Comparison of ENCODE assay signal across 20 cellular contexts in the genomic region with DNA sequence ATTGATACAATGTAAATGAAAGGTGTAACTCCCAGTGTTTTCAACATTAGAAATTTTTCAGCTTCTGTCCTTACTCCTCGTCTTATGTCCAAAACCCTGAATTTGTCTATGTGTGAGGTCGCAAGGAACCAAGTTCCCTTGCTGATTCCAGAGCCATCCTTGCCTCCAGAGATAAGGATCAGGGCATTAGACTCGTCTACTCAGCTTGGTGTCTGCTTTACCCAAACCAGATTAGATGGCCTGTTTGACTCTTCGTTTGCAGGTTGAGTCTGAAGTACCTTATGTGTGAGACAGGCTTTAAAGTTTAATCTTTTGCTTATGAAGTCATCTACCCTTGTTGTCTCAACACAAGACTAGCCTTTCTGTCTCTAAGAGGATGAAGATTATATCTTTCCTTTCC. TPM values are rescaled to one million over a fixed set of nuclear protein-coding genes. Genes with fewer than 3 reads are reported as not detected.
DNase-seq lines count a peak whose midpoint lies in the region; FAIRE-seq and TF ChIP-seq lines count a peak whose summit lies in the region.
"Had no signal": no experiment of that assay in that cellular context is flagged by ENCODE, and none has a peak within 500 bp of the region (broad histone marks: within the 10 kb centered on the region; RNA-seq: fewer than 3 reads in every experiment).

No MANE protein-coding gene starts in this region.

- H3K18ac ChIP-seq in mesendoderm (ENCODE audit: low read length): no peak overlapping the region

- no peak overlapping the region for H3K23ac ChIP-seq in mesendoderm (ENCODE audit: low read length)

- DNase-seq in NCI-H82 (lab: John Stamatoyannopoulos, UW) (peak; percentile 67), NCI-H82 treated with DMSO at 0.1 percent for 48 hours (lab: John Stamatoyannopoulos, UW; ENCODE audit: unreplicated experiment) (no peak), GM18507 (ENCODE audit: extremely low spot score, insufficient read length, low read depth) (no peak), WERI-Rb-1 (peak; percentile 65), mesendoderm (peak; percentile 88), DMS 273 (lab: John Stamatoyannopoulos, UW; ENCODE audit: unreplicated experiment) (no peak), ovary (no peak)
- no peak for DNase-seq in stimulated activated CD4-positive, alpha-beta T cell treated with anti-CD3 and anti-CD28 coated beads, Interleukin-2, amount 100 ng/mL, for 24 hours
- DNase-seq: AML-193, DMS153, GF-D8, GOT3, NCI-H1105, NCI-H2081 treated with DMSO at 0.1 percent for 48 hours, NCI-H446 treated with DMSO at 0.1 percent for 48 hours, NCI-H69, SHP77 had no signal

- no peak overlapping the region for H2BK15ac ChIP-seq in mesendoderm (replicated peaks; ENCODE audit: low read depth)

- TF ChIP-seq POLR2A in ovary (IDR thresholded peaks at IDR 0.05): no peak

- H2BK5ac ChIP-seq in mesendoderm (ENCODE audit: low read length): no peak overlapping the region

- no peak overlapping the region for H4K8ac ChIP-seq in mesendoderm (ENCODE audit: low read depth, low read length)

- H3K27me3 ChIP-seq in WERI-Rb-1 (ENCODE audit: insufficient read depth, low read depth, severe bottlenecking) (no peaks in the 10 kb centered on the region), mesendoderm (ENCODE audit: insufficient read depth, low read length, poor library complexity) (no peaks in the 10 kb centered on the region), ovary (no peaks in the 10 kb centered on the region)

- FAIRE-seq in GM18507 (lab: Jason Lieb, UNC): peak; percentile 35
- FAIRE-seq: RCC 7860 had no signal

- H3K79me2 ChIP-seq in mesendoderm (ENCODE audit: control insufficient read depth, insufficient read depth, low read length): no peaks in the 10 kb centered on the region

- no CpG with 5 or more reads among the region's 4 CpGs for WGBS in mesendoderm (ENCODE audit: extremely low coverage, insufficient coverage, low lambda C conversion rate)
- WGBS in ovary, 3 donors: 79 to 90% (median 86%) methylated on average over 4 of the region's 4 CpGs

- H3K4me1 ChIP-seq in mesendoderm (ENCODE audit: control insufficient read depth, low read depth, low read length) (no peaks in the 10 kb centered on the region), ovary (ENCODE audit: insufficient read depth) (no peaks in the 10 kb centered on the region)

- peaks cover 2% of the 10 kb centered on the region for H3K79me1 ChIP-seq in mesendoderm (ENCODE audit: low read length)

- H3K27ac ChIP-seq in WERI-Rb-1 (peak overlapping the region; percentile 69), mesendoderm (ENCODE audit: low read depth, low read length) (no peak overlapping the region), ovary (no peak overlapping the region)
- H3K27ac ChIP-seq: 22Rv1, C4-2B had no signal

- H3K4me3 ChIP-seq in WERI-Rb-1 (ENCODE audit: low read depth, low read length) (no peak overlapping the region), mesendoderm (ENCODE audit: low read length) (no peak overlapping the region), ovary (no peak overlapping the region)

- H3K4me2 ChIP-seq in mesendoderm (ENCODE audit: low read length): no peak overlapping the region

- H2BK120ac ChIP-seq in mesendoderm (ENCODE audit: low read depth, low read length): no peak overlapping the region

- H3K9ac ChIP-seq in mesendoderm (ENCODE audit: low read length): no peak overlapping the region

- intact Hi-C loops in ovary (cut with DNase I): loop anchor here in 3 of 4 donors (10.0 kb wide), 3 partner anchors 99 to 199 kb away; partner anchors contain the start of gene ADORA2A (in 1 of the 3)

- H3K36me3 ChIP-seq in WERI-Rb-1 (peaks cover 79% of the 10 kb centered on the region), mesendoderm (ENCODE audit: control insufficient read depth, insufficient read depth, low read length) (no peaks in the 10 kb centered on the region), ovary (no peaks in the 10 kb centered on the region)

- TF ChIP-seq CTCF in WERI-Rb-1 (IDR thresholded peaks at IDR 0.05; ENCODE audit: low read depth, low read length) (no peak), ovary (IDR thresholded peaks at IDR 0.05) (no peak)

- H2AK5ac ChIP-seq in mesendoderm (ENCODE audit: low read length): no peak overlapping the region

- H3K9me3 ChIP-seq in WERI-Rb-1 (ENCODE audit: severe bottlenecking) (no peaks in the 10 kb centered on the region), ovary (no peaks in the 10 kb centered on the region)

- no peak overlapping the region for H4K5ac ChIP-seq in mesendoderm (ENCODE audit: low read length)

- no peak overlapping the region for H3K56ac ChIP-seq in mesendoderm (ENCODE audit: low read length)

- no peak overlapping the region for H3K4ac ChIP-seq in mesendoderm (ENCODE audit: low read depth, low read length)

- TF ChIP-seq EP300 in ovary (IDR thresholded peaks at IDR 0.05): no peak

RNA-seq across cellular contexts. Expression of gene SPECC1L, which starts 55.6 kb away (rescaled TPM):
- 26.3 TPM for polyA plus RNA-seq in mesendoderm (2013, experiment 1 of 2)
- 26.9 TPM for polyA plus RNA-seq in mesendoderm (2013, experiment 2 of 2)
- total RNA-seq in ovary: 10 to 100 TPM; 22.3 to 94.4 (median 67.9) TPM
- 10 to 100 TPM; 19.3 to 47.2 TPM for polyA plus RNA-seq in ovary

Comparison
In these comparisons a context has a peak if more than half of its experiments do, and no peak if none do; other contexts are left out.
1. DNase-seq: peak in NCI-H82 (single experiment), WERI-Rb-1 (single experiment) and mesendoderm (single experiment); none in NCI-H82 treated with DMSO at 0.1 percent for 48 hours (single experiment), GM18507 (single experiment), DMS 273 (single experiment), ovary (0 of 5) and stimulated activated CD4-positive, alpha-beta T cell treated with anti-CD3 and anti-CD28 coated beads, Interleukin-2, amount 100 ng/mL, for 24 hours (0 of 2).